1 cellular context compared by ENCODE assay signal in the genomic region with DNA sequence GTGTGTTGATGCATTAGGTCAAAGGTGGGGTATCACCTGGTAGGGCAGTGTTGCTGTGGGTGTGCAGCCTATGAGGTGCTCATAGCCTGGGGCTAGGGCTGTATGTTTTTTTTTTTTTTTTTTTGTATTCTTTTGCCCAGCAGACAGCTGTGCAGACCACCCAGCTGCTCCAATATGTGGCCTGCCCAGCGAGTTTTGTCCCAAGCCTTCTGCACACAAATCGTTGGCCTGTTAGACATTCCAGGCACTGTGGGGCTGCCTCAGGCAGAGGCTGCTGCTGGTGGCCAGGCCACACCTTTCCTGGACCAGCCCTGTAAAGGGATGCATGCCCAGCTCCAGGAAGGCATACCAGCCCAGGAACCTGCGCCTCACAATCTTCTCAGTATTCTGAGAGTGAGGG.
TF ChIP-seq lines count a peak whose summit lies in the region.

No MANE protein-coding gene starts in this region.

TF ChIP-seq in H1, 55 proteins besides CTCF, POLR2A, EP300 and RAD21:
- TF ChIP-seq SIN3A (conservative IDR thresholded peaks at IDR 0.05 in 1 of 2, IDR thresholded peaks at IDR 0.05 in 1 of 2; ENCODE audit: low read depth in 1 of 2, low read length in 2 of 2) (no peak), CEBPB (IDR thresholded peaks at IDR 0.05; ENCODE audit: low read depth, low read length) (no peak), KDM5A (IDR thresholded peaks at IDR 0.05; ENCODE audit: low read length) (no peak), SP4 (IDR thresholded peaks at IDR 0.05; ENCODE audit: low read length) (no peak), KDM1A (IDR thresholded peaks at IDR 0.05; ENCODE audit: borderline replicate concordance, low read length) (no peak), HDAC6 (IDR thresholded peaks at IDR 0.05; ENCODE audit: low read depth, low read length) (no peak), TAF7 (optimal IDR thresholded peaks at IDR 0.05; ENCODE audit: borderline replicate concordance, low read depth, low read length) (no peak), HDAC2 (IDR thresholded peaks at IDR 0.05; ENCODE audit: borderline replicate concordance in 1 of 2, low read depth in 2 of 2, low read length in 2 of 2) (no peak), CBX8 (IDR thresholded peaks at IDR 0.05; ENCODE audit: borderline replicate concordance, low read depth, low read length) (no peak), KDM4A (IDR thresholded peaks at IDR 0.05; ENCODE audit: low read depth, low read length, severe bottlenecking) (no peak), CREB1 (IDR thresholded peaks at IDR 0.05) (no peak)
- TF ChIP-seq, protein P1, sequence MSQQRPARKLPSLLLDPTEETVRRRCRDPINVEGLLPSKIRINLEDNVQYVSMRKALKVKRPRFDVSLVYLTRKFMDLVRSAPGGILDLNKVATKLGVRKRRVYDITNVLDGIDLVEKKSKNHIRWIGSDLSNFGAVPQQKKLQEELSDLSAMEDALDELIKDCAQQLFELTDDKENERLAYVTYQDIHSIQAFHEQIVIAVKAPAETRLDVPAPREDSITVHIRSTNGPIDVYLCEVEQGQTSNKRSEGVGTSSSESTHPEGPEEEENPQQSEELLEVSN (IDR thresholded peaks at IDR 0.05): no peak
